8 cellular contexts compared by ENCODE assay signal in genomic region chr22:50622723-50623327, GRCh38. TPM values are rescaled to one million over a fixed set of nuclear protein-coding genes. Genes with fewer than 3 reads are reported as not detected.
A peak's percentile ranks its signal among the peaks of the same experiment; 100 is the strongest.
DNase-seq lines count a peak whose midpoint lies in the region; ATAC-seq lines count a peak whose summit lies in the region.

No MANE protein-coding gene starts in this region.

- H3K4me1 Mint-ChIP-seq in activated CD8-positive, alpha-beta memory T cell treated with anti-CD3 and anti-CD28 coated beads, Interleukin-2, amount 10 ng/mL, durations not matched to agents 7 days and 5 days = peaks cover 50% of the 10 kb centered on the region
- peaks cover 42% of the 10 kb centered on the region for H3K4me1 Mint-ChIP-seq in stimulated activated effector memory CD8-positive, alpha-beta T cell treated with anti-CD3 and anti-CD28 coated beads, Interleukin-12 subunit alpha, Interleukin-12 subunit beta, amount 100 ng/mL, for 72 hours

- no peaks in the 10 kb centered on the region for H3K27me3 ChIP-seq in duodenal mucosa (ENCODE audit: control insufficient read depth in 1 of 2, insufficient read depth in 2 of 2, low read length in 2 of 2)

- H3K27me3 Mint-ChIP-seq in activated CD8-positive, alpha-beta memory T cell treated with anti-CD3 and anti-CD28 coated beads, Interleukin-2, amount 10 ng/mL, durations not matched to agents 7 days and 5 days = no peaks in the 10 kb centered on the region

- H3K27ac ChIP-seq in duodenal mucosa (ENCODE audit: low read depth, low read length) = peak overlapping the region; percentile 90

- H3K27ac Mint-ChIP-seq in activated CD8-positive, alpha-beta memory T cell treated with anti-CD3 and anti-CD28 coated beads, Interleukin-2, amount 10 ng/mL, durations not matched to agents 7 days and 5 days = peak overlapping the region; percentile 100
- peak overlapping the region; percentile 93 for H3K27ac Mint-ChIP-seq in stimulated activated effector memory CD8-positive, alpha-beta T cell treated with anti-CD3 and anti-CD28 coated beads, Interleukin-12 subunit alpha, Interleukin-12 subunit beta, amount 100 ng/mL, for 72 hours

- H3K4me3 Mint-ChIP-seq in activated CD8-positive, alpha-beta memory T cell treated with anti-CD3 and anti-CD28 coated beads, Interleukin-2, amount 10 ng/mL, durations not matched to agents 7 days and 5 days = no peak overlapping the region
- peak overlapping the region; percentile 81 for H3K4me3 Mint-ChIP-seq in stimulated activated effector memory CD8-positive, alpha-beta T cell treated with anti-CD3 and anti-CD28 coated beads, Interleukin-12 subunit alpha, Interleukin-12 subunit beta, amount 100 ng/mL, for 72 hours

- peaks cover 44 to 55% of the 10 kb centered on the region in 2 donors for H3K4me1 ChIP-seq in duodenal mucosa (ENCODE audit: control insufficient read depth in 1 of 2, insufficient read depth in 2 of 2, low read length in 2 of 2)

- H3K9ac ChIP-seq in duodenal mucosa (ENCODE audit: low read depth in 1 of 2, low read length in 2 of 2) = peak overlapping the region; percentile 43 to 72

- no peaks in the 10 kb centered on the region for H3K9me3 Mint-ChIP-seq in activated CD8-positive, alpha-beta memory T cell treated with anti-CD3 and anti-CD28 coated beads, Interleukin-2, amount 10 ng/mL, durations not matched to agents 7 days and 5 days (ENCODE audit: low read depth)
- no peaks in the 10 kb centered on the region for H3K9me3 Mint-ChIP-seq in stimulated activated effector memory CD8-positive, alpha-beta T cell treated with anti-CD3 and anti-CD28 coated beads, Interleukin-12 subunit alpha, Interleukin-12 subunit beta, amount 100 ng/mL, for 72 hours

- no peaks in the 10 kb centered on the region for H3K9me3 ChIP-seq in duodenal mucosa (ENCODE audit: control insufficient read depth in 1 of 2, low read length in 2 of 2)

- peaks cover 4% of the 10 kb centered on the region for H3K36me3 Mint-ChIP-seq in activated CD8-positive, alpha-beta memory T cell treated with anti-CD3 and anti-CD28 coated beads, Interleukin-2, amount 10 ng/mL, durations not matched to agents 7 days and 5 days
- H3K36me3 Mint-ChIP-seq in stimulated activated effector memory CD8-positive, alpha-beta T cell treated with anti-CD3 and anti-CD28 coated beads, Interleukin-12 subunit alpha, Interleukin-12 subunit beta, amount 100 ng/mL, for 72 hours = peaks cover 16% of the 10 kb centered on the region

- ATAC-seq in activated CD8-positive, alpha-beta memory T cell treated with anti-CD3 and anti-CD28 coated beads, Interleukin-2, amount 10 ng/mL, durations not matched to agents 7 days and 5 days = no peak
- ATAC-seq in stimulated activated effector memory CD8-positive, alpha-beta T cell treated with anti-CD3 and anti-CD28 coated beads, Interleukin-12 subunit alpha, Interleukin-12 subunit beta, amount 100 ng/mL, for 72 hours = no peak

- DNase-seq in activated CD8-positive, alpha-beta memory T cell treated with anti-CD3 and anti-CD28 coated beads, Interleukin-2, amount 10 ng/mL, durations not matched to agents 7 days and 5 days = no peak
- DNase-seq in activated CD8-positive, alpha-beta memory T cell treated with anti-CD3 and anti-CD28 coated beads for 24 hours = no peak
- peak; percentile 80 to 87 for DNase-seq in NCI-H526 (lab: John Stamatoyannopoulos, UW)
- DNase-seq in stimulated activated effector memory CD8-positive, alpha-beta T cell treated with anti-CD3 and anti-CD28 coated beads, Interleukin-12 subunit alpha, Interleukin-12 subunit beta, amount 100 ng/mL, for 72 hours (ENCODE audit: low spot score in 2 of 2) = no peak
- no peak for DNase-seq in SKM-1 treated with dmso at 0.1 percent for 144 hours (lab: John Stamatoyannopoulos, UW; ENCODE audit: unreplicated experiment)
- DNase-seq in stimulated activated CD4-positive, alpha-beta T cell treated with anti-CD3 and anti-CD28 coated beads, Interleukin-15, amount 100 ng/mL, for 24 hours = no peak
- no peak for DNase-seq in hepatic stellate cell (ENCODE audit: low spot score)

- peak overlapping the region; percentile 65 to 74 for H3K4me3 ChIP-seq in duodenal mucosa (ENCODE audit: low read depth in 1 of 2, low read length in 2 of 2)

- CTCF ChIA-PET in activated CD8-positive, alpha-beta memory T cell treated with anti-CD3 and anti-CD28 coated beads, Interleukin-2, amount 10 ng/mL, durations not matched to agents 7 days and 5 days (lab: Charles Lee) = interaction anchor here (0.6 to 5.4 kb wide), 8 partner anchors 33 to 241 kb away, joined by 3 to 81 read pairs (median 22); partner anchors contain the start of genes CHKB, KLHDC7B, SCO2 and TYMP

- H3K36me3 ChIP-seq in duodenal mucosa (ENCODE audit: control insufficient read depth in 1 of 2, insufficient read depth in 2 of 2, low read length in 2 of 2) = peaks cover 0 to 4% of the 10 kb centered on the region in 2 donors

RNA-seq across cellular contexts. Expression of gene ARSA, which starts 5.1 kb away (rescaled TPM):
- 10 to 100 TPM; 49.6 to 68.2 TPM for total RNA-seq in activated CD8-positive, alpha-beta memory T cell treated with anti-CD3 and anti-CD28 coated beads, Interleukin-2, amount 10 ng/mL, durations not matched to agents 7 days and 5 days

RNA-seq across cellular contexts. Expression of gene MAPK8IP2, which starts 22.2 kb away (rescaled TPM):
- under 1 TPM; 0.19 to 0.29 TPM for total RNA-seq in activated CD8-positive, alpha-beta memory T cell treated with anti-CD3 and anti-CD28 coated beads, Interleukin-2, amount 10 ng/mL, durations not matched to agents 7 days and 5 days

RNA-seq across cellular contexts. Expression of gene CHKB, which starts 40.2 kb away (rescaled TPM):
- 100 to 1,000 TPM in 1 of 2 experiments, 10 to 100 TPM in 1; 97.2 to 118 TPM for total RNA-seq in activated CD8-positive, alpha-beta memory T cell treated with anti-CD3 and anti-CD28 coated beads, Interleukin-2, amount 10 ng/mL, durations not matched to agents 7 days and 5 days

RNA-seq across cellular contexts. Expression of gene CPT1B, which starts 44.6 kb away (rescaled TPM):
- total RNA-seq in activated CD8-positive, alpha-beta memory T cell treated with anti-CD3 and anti-CD28 coated beads, Interleukin-2, amount 10 ng/mL, durations not matched to agents 7 days and 5 days = 10 to 100 TPM; 80.1 to 87.6 TPM

RNA-seq across cellular contexts. Expression of gene SHANK3, which starts 49.8 kb away (rescaled TPM):
- under 1 TPM in 1 of 2 experiments, not detected in 1; 0.05 TPM for total RNA-seq in activated CD8-positive, alpha-beta memory T cell treated with anti-CD3 and anti-CD28 coated beads, Interleukin-2, amount 10 ng/mL, durations not matched to agents 7 days and 5 days

Comparison
In these comparisons a context has a peak if more than half of its experiments do, and no peak if none do; other contexts are left out.
1. DNase-seq: peak in NCI-H526 (2 of 2); none in activated CD8-positive, alpha-beta memory T cell treated with anti-CD3 and anti-CD28 coated beads, Interleukin-2, amount 10 ng/mL, durations not matched to agents 7 days and 5 days (single experiment), activated CD8-positive, alpha-beta memory T cell treated with anti-CD3 and anti-CD28 coated beads for 24 hours (single experiment), stimulated activated effector memory CD8-positive, alpha-beta T cell treated with anti-CD3 and anti-CD28 coated beads, Interleukin-12 subunit alpha, Interleukin-12 subunit beta, amount 100 ng/mL, for 72 hours (0 of 2), SKM-1 treated with dmso at 0.1 percent for 144 hours (single experiment), stimulated activated CD4-positive, alpha-beta T cell treated with anti-CD3 and anti-CD28 coated beads, Interleukin-15, amount 100 ng/mL, for 24 hours (single experiment) and hepatic stellate cell (single experiment).